9 cellular contexts compared by ENCODE assay signal in genomic region chr22:38114484-38115398, GRCh38. TPM values are rescaled to one million over a fixed set of nuclear protein-coding genes. Genes with fewer than 3 reads are reported as not detected.
A peak's percentile ranks its signal among the peaks of the same experiment; 100 is the strongest.
DNase-seq lines count a peak whose midpoint lies in the region; ATAC-seq and TF ChIP-seq lines count a peak whose summit lies in the region.
"Had no signal": no experiment of that assay in that cellular context is flagged by ENCODE, and none has a peak within 500 bp of the region (broad histone marks: within the 10 kb centered on the region; RNA-seq: fewer than 3 reads in every experiment).

No MANE protein-coding gene starts in this region.

- ATAC-seq in RWPE2 (ENCODE audit: low read depth) (peak; percentile 82), GM18858 (IDR thresholded peaks at IDR 0.05; ENCODE audit: unreplicated experiment) (no peak)
- peak; percentile 93 for ATAC-seq in activated T-helper 17 cell treated with anti-CD3 and anti-CD28 coated beads, Interleukin-2, amount 50 U/mL, for 72 hours (replicated peaks)
- peak; percentile 83 for ATAC-seq in stimulated activated naive CD8-positive, alpha-beta T cell treated with anti-CD3 and anti-CD28 coated beads, Interleukin-15, Interleukin-2, amounts not matched to agents 100 U/mL and 50 U/mL, for 24 hours

- H3K27me3 ChIP-seq in RWPE2 (ENCODE audit: insufficient read depth, poor library complexity, severe bottlenecking) (no peaks in the 10 kb centered on the region), neural progenitor cell (no peaks in the 10 kb centered on the region)

- H3K27me3 Mint-ChIP-seq in activated T-helper 17 cell treated with anti-CD3 and anti-CD28 coated beads, Interleukin-2, amount 50 U/mL, for 72 hours = no peaks in the 10 kb centered on the region
- H3K27me3 Mint-ChIP-seq in neural progenitor cell (ENCODE audit: insufficient read depth, low read depth) = peaks cover 9% of the 10 kb centered on the region

- DNase-seq in Caki2 (ENCODE audit: low read depth) (peak; percentile 63), RWPE2 (ENCODE audit: low spot score) (peak; percentile 70), fibroblast of pulmonary artery (ENCODE audit: low read depth) (peak; percentile 86), neural progenitor cell (ENCODE audit: low spot score) (peak; percentile 89)
- peak; percentile 60 for DNase-seq in Jurkat, Clone E6-1 (ENCODE audit: low read depth, low spot score)
- peak; percentile 89 for DNase-seq in stimulated activated naive CD8-positive, alpha-beta T cell treated with anti-CD3 and anti-CD28 coated beads, Interleukin-15, Interleukin-2, amounts not matched to agents 100 U/mL and 50 U/mL, for 24 hours

- H3K9me3 Mint-ChIP-seq in activated T-helper 17 cell treated with anti-CD3 and anti-CD28 coated beads, Interleukin-2, amount 50 U/mL, for 72 hours = no peaks in the 10 kb centered on the region
- H3K9me3 Mint-ChIP-seq in neural progenitor cell = peaks cover 1% of the 10 kb centered on the region

- no peaks in the 10 kb centered on the region for H3K36me3 ChIP-seq in RWPE2 (ENCODE audit: low read depth)
- H3K36me3 ChIP-seq in neural progenitor cell = no peaks in the 10 kb centered on the region

- H3K4me3 Mint-ChIP-seq in activated T-helper 17 cell treated with anti-CD3 and anti-CD28 coated beads, Interleukin-2, amount 50 U/mL, for 72 hours = no peak overlapping the region
- H3K4me3 Mint-ChIP-seq in neural progenitor cell = no peak overlapping the region

- no peaks in the 10 kb centered on the region for H3K9me3 ChIP-seq in RWPE2 (ENCODE audit: severe bottlenecking)
- H3K9me3 ChIP-seq in neural progenitor cell (ENCODE audit: low read depth) = no peaks in the 10 kb centered on the region

- H3K79me2 ChIP-seq in neural progenitor cell (ENCODE audit: low read depth) = no peaks in the 10 kb centered on the region

- no peak overlapping the region for H3K4me2 ChIP-seq in neural progenitor cell

- H3K27ac ChIP-seq in RWPE2 (ENCODE audit: poor library complexity, severe bottlenecking) (no peak overlapping the region), neural progenitor cell (no peak overlapping the region)

- H3K9ac ChIP-seq in neural progenitor cell = no peak overlapping the region

- H3K36me3 Mint-ChIP-seq in activated T-helper 17 cell treated with anti-CD3 and anti-CD28 coated beads, Interleukin-2, amount 50 U/mL, for 72 hours (ENCODE audit: low read depth) = peaks cover 6% of the 10 kb centered on the region
- no peaks in the 10 kb centered on the region for H3K36me3 Mint-ChIP-seq in neural progenitor cell

- H4K20me1 ChIP-seq in neural progenitor cell (ENCODE audit: low read depth) = no peaks in the 10 kb centered on the region

- no peak overlapping the region for H2AFZ ChIP-seq in neural progenitor cell (replicated peaks)

- peaks cover 2% of the 10 kb centered on the region for H3K4me1 ChIP-seq in RWPE2 (ENCODE audit: insufficient read depth, poor library complexity, severe bottlenecking)
- peaks cover 5% of the 10 kb centered on the region for H3K4me1 ChIP-seq in neural progenitor cell

- peaks cover 5% of the 10 kb centered on the region for H3K4me1 Mint-ChIP-seq in activated T-helper 17 cell treated with anti-CD3 and anti-CD28 coated beads, Interleukin-2, amount 50 U/mL, for 72 hours
- H3K4me1 Mint-ChIP-seq in neural progenitor cell = peaks cover 17% of the 10 kb centered on the region

- no peak overlapping the region for H3K4me3 ChIP-seq in Jurkat, Clone E6-1 (ENCODE audit: low read length)
- no peak overlapping the region for H3K4me3 ChIP-seq in RWPE2 (ENCODE audit: severe bottlenecking)
- no peak overlapping the region for H3K4me3 ChIP-seq in fibroblast of pulmonary artery (replicated peaks; ENCODE audit: low read depth, low read length)
- no peak overlapping the region for H3K4me3 ChIP-seq in neural progenitor cell

- peaks cover 4% of the 10 kb centered on the region for H3F3A ChIP-seq in neural progenitor cell (ENCODE audit: low read depth)

- H3K27ac Mint-ChIP-seq in activated T-helper 17 cell treated with anti-CD3 and anti-CD28 coated beads, Interleukin-2, amount 50 U/mL, for 72 hours = no peak overlapping the region
- peak overlapping the region; percentile 78 for H3K27ac Mint-ChIP-seq in neural progenitor cell

- in situ Hi-C loops in Caki2 (cut with HindIII; ENCODE audit: low pct_unique_long_range_greater_than_20kb, low sequenced_read_pairs) = no loop called here

- TF ChIP-seq CTCF in RWPE2 (IDR thresholded peaks at IDR 0.05; ENCODE audit: poor library complexity, severe bottlenecking) (peak; percentile 86), fibroblast of pulmonary artery (IDR thresholded peaks at IDR 0.05; ENCODE audit: low read length, missing control alignments) (peak; percentile 94), neural progenitor cell (IDR thresholded peaks at IDR 0.05) (peak; percentile 94)

RNA-seq across cellular contexts. Expression of gene BAIAP2L2, which starts 4.3 kb away (rescaled TPM):
- 4.0 and 8.1 TPM in 2 replicates for total RNA-seq in Caki2 (2014; rRNA removed; shearing (Covaris generic); ENCODE audit: low replicate concordance)
- polyA plus RNA-seq in Jurkat, Clone E6-1 (2012; ENCODE audit: insufficient read depth, insufficient read length) = 1.9 TPM
- total RNA-seq in activated T-helper 17 cell treated with anti-CD3 and anti-CD28 coated beads, Interleukin-2, amount 50 U/mL, for 72 hours = 1 to 10 TPM in 1 of 2 donors, under 1 TPM in 1; 0.84 to 2.1 TPM
- total RNA-seq in neural progenitor cell (ENCODE audit: low replicate concordance) = 0.86 and 2.6 TPM in 2 replicates

RNA-seq across cellular contexts. Expression of gene SLC16A8, which starts 30.8 kb away (rescaled TPM):
- total RNA-seq in Caki2 (2014; rRNA removed; shearing (Covaris generic); ENCODE audit: low replicate concordance) = not detected in 2 replicates
- polyA plus RNA-seq in Jurkat, Clone E6-1 (2012; ENCODE audit: insufficient read depth, insufficient read length) = not detected
- total RNA-seq in activated T-helper 17 cell treated with anti-CD3 and anti-CD28 coated beads, Interleukin-2, amount 50 U/mL, for 72 hours = not detected
- 1.0 and 3.1 TPM in 2 replicates for total RNA-seq in neural progenitor cell (ENCODE audit: low replicate concordance)
- total RNA-seq: T-helper 1 cell treated with Interleukin-12 subunit alpha and Interleukin-12 subunit beta and Interleukin-4 antibody, amounts not matched to agents 30 ng/mL and 1 ng/mL, for 36 hours had no signal

RNA-seq across cellular contexts. Expression of gene PICK1, which starts 57.5 kb away (rescaled TPM):
- 11.1 and 30.8 TPM in 2 replicates for total RNA-seq in Caki2 (2014; rRNA removed; shearing (Covaris generic); ENCODE audit: low replicate concordance)
- polyA plus RNA-seq in Jurkat, Clone E6-1 (2012; ENCODE audit: insufficient read depth, insufficient read length) = 11.8 TPM
- total RNA-seq in activated T-helper 17 cell treated with anti-CD3 and anti-CD28 coated beads, Interleukin-2, amount 50 U/mL, for 72 hours = 10 to 100 TPM; 15.2 to 23.2 TPM
- 10.7 and 31.8 TPM in 2 replicates for total RNA-seq in neural progenitor cell (ENCODE audit: low replicate concordance)
